16 cellular contexts compared by ENCODE assay signal in the genomic region with DNA sequence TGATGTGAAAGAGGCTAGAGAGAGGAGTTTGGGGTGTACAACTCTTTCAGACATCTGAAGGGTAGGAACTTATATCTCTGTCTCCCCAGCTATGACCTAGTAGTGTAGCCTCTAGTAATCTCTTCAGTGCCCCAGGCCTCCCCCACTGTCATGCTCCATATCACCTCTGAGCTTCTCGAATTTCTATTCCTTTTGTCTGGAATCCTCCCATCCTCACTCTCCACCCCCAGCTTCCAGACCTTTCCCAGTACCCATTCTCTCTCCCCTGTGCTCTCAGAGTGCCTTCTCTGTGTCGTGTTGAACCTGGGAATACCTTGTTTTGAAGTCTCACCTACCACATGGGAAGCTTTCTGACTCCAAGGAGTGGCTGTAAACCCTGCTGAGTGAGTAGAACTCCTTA. TPM values are rescaled to one million over a fixed set of nuclear protein-coding genes. Genes with fewer than 3 reads are reported as not detected.
DNase-seq lines count a peak whose midpoint lies in the region; ATAC-seq and TF ChIP-seq lines count a peak whose summit lies in the region.
"Had no signal": no experiment of that assay in that cellular context is flagged by ENCODE, and none has a peak within 500 bp of the region (broad histone marks: within the 10 kb centered on the region; RNA-seq: fewer than 3 reads in every experiment).

No MANE protein-coding gene starts in this region.

- H3K4me3 Mint-ChIP-seq in GM23338 (no peak overlapping the region; the same call in 2 of the 3 replicates), endothelial cell (ENCODE audit: unreplicated experiment) (no peak overlapping the region)
- H3K4me3 Mint-ChIP-seq: CD8-positive, alpha-beta memory T cell had no signal

- TF ChIP-seq CTCF in GM23338 (conservative IDR thresholded peaks at IDR 0.05; ENCODE audit: low read depth in 2 of 2), result no peak
- no peak for TF ChIP-seq CTCF in osteoblast (IDR thresholded peaks at IDR 0.05; ENCODE audit: extremely low read depth, low read depth, low read length)
- no peak for TF ChIP-seq CTCF in endothelial cell (IDR thresholded peaks at IDR 0.05; ENCODE audit: unreplicated experiment)

- peak overlapping the region; percentile 29 for H3K9ac ChIP-seq in NT2/D1 (ENCODE audit: insufficient read length, low read depth)
- H3K9ac ChIP-seq: BLaER1 had no signal

- H3K79me2 ChIP-seq in GM23338 (replicated peaks; ENCODE audit: insufficient read depth), result peaks cover 46% of the 10 kb centered on the region
- no peaks in the 10 kb centered on the region for H3K79me2 ChIP-seq in osteoblast (ENCODE audit: insufficient read depth, low read length)

- no peak overlapping the region for H3K4me3 ChIP-seq in GM23338
- no peak overlapping the region for H3K4me3 ChIP-seq in NT2/D1 (ENCODE audit: insufficient read length, low read depth)
- no peak overlapping the region for H3K4me3 ChIP-seq in osteoblast (ENCODE audit: insufficient read depth, low read length)
- H3K4me3 ChIP-seq: BLaER1 had no signal

- H4K20me1 ChIP-seq in GM23338 (replicated peaks; ENCODE audit: insufficient read depth) (no peaks in the 10 kb centered on the region; the same call in 1 of the 2 replicates), osteoblast (ENCODE audit: insufficient read depth, low read length) (no peaks in the 10 kb centered on the region)

- H2AFZ ChIP-seq in GM23338 (no peak overlapping the region), osteoblast (ENCODE audit: low read length) (no peak overlapping the region)

- H3K9me3 Mint-ChIP-seq in GM23338 (peaks cover 4% of the 10 kb centered on the region; the same call in 2 of the 3 replicates), endothelial cell (ENCODE audit: unreplicated experiment) (no peaks in the 10 kb centered on the region)
- H3K9me3 Mint-ChIP-seq: CD8-positive, alpha-beta memory T cell; H9; IgD-negative memory B cell had no signal

- H3K9me3 ChIP-seq in NT2/D1 (ENCODE audit: insufficient read depth, low read length) (no peaks in the 10 kb centered on the region), osteoblast (ENCODE audit: low read depth, low read length) (no peaks in the 10 kb centered on the region)
- H3K9me3 ChIP-seq: BLaER1, Caco-2 had no signal

- no peak for ATAC-seq in GM23338

- H3K36me3 Mint-ChIP-seq in GM23338 (ENCODE audit: low read depth) (peaks cover 14% of the 10 kb centered on the region), endothelial cell (ENCODE audit: low read depth, unreplicated experiment) (peaks cover 4% of the 10 kb centered on the region)
- H3K36me3 Mint-ChIP-seq: CD8-positive, alpha-beta memory T cell had no signal

- no peaks in the 10 kb centered on the region for H3K9me2 ChIP-seq in GM23338 (ENCODE audit: insufficient read depth)

- peaks cover 13% of the 10 kb centered on the region; the same call in 1 of the 2 replicates for H3F3A ChIP-seq in GM23338 (replicated peaks; ENCODE audit: low read depth)

- H3K27me3 ChIP-seq in GM23338 (ENCODE audit: insufficient read depth) (no peaks in the 10 kb centered on the region), NT2/D1 (ENCODE audit: insufficient read depth, insufficient read length) (no peaks in the 10 kb centered on the region), osteoblast (ENCODE audit: insufficient read depth, low read length) (peaks cover 17% of the 10 kb centered on the region)

- H3K4me1 ChIP-seq in GM23338 (ENCODE audit: insufficient read depth), result peaks cover 51% of the 10 kb centered on the region
- peaks cover 11% of the 10 kb centered on the region for H3K4me1 ChIP-seq in NT2/D1 (ENCODE audit: insufficient read depth, insufficient read length)
- no peaks in the 10 kb centered on the region for H3K4me1 ChIP-seq in osteoblast (ENCODE audit: insufficient read depth, low read length)
- H3K4me1 ChIP-seq: Caco-2 had no signal

- H3K4me1 Mint-ChIP-seq in GM23338 (peaks cover 46% of the 10 kb centered on the region), endothelial cell (ENCODE audit: unreplicated experiment) (peaks cover 14% of the 10 kb centered on the region)

- H3K4me2 ChIP-seq in GM23338 (peak overlapping the region; percentile 58; the same call in 1 of the 2 replicates), osteoblast (ENCODE audit: insufficient read depth, low read length) (no peak overlapping the region)
- H3K4me2 ChIP-seq: BLaER1 had no signal

- H3K27me3 Mint-ChIP-seq in GM23338 (ENCODE audit: insufficient read depth, low read depth, poor library complexity) (peaks cover 14% of the 10 kb centered on the region), endothelial cell (ENCODE audit: unreplicated experiment) (peaks cover 12% of the 10 kb centered on the region)

- no peak for DNase-seq in GM23338 (ENCODE audit: low spot score)
- no peak for DNase-seq in NT2/D1 (ENCODE audit: low read depth, low spot score)
- DNase-seq in iPS-NIHi7 (ENCODE audit: extremely low spot score), result peak; percentile 11
- peak; percentile 29 for DNase-seq in osteoblast (ENCODE audit: insufficient read length, low spot score, missing footprints)
- DNase-seq in endothelial cell (ENCODE audit: low spot score), result no peak
- no peak for DNase-seq in central memory CD4-positive, alpha-beta T cell
- DNase-seq in NCI-H69 (lab: John Stamatoyannopoulos, UW), result no peak
- DNase-seq: 8988T; AML-193; Caco-2; CD8-positive, alpha-beta memory T cell; GF-D8; H9 had no signal

- H3K36me3 ChIP-seq in GM23338 (ENCODE audit: insufficient read depth) (no peaks in the 10 kb centered on the region; the same call in 1 of the 2 replicates), NT2/D1 (ENCODE audit: insufficient read depth, insufficient read length, low read length) (no peaks in the 10 kb centered on the region), osteoblast (ENCODE audit: insufficient read depth, low read length) (no peaks in the 10 kb centered on the region)
- H3K36me3 ChIP-seq: BLaER1 had no signal

- H3K27ac Mint-ChIP-seq in GM23338 (no peak overlapping the region), endothelial cell (ENCODE audit: unreplicated experiment) (no peak overlapping the region)
- H3K27ac Mint-ChIP-seq: H9, IgD-negative memory B cell had no signal

- H3K27ac ChIP-seq in GM23338 (ENCODE audit: low read depth), result no peak overlapping the region
- H3K27ac ChIP-seq in osteoblast (ENCODE audit: low read depth, low read length), result no peak overlapping the region
- H3K27ac ChIP-seq: BLaER1 had no signal

TF ChIP-seq in GM23338, 12 proteins besides CTCF, POLR2A, EP300 and RAD21 (continues in another document):
- no peak for TF ChIP-seq EZH2 (IDR thresholded peaks at IDR 0.05; ENCODE audit: low read depth, unreplicated experiment)
- TF ChIP-seq, protein P1, sequence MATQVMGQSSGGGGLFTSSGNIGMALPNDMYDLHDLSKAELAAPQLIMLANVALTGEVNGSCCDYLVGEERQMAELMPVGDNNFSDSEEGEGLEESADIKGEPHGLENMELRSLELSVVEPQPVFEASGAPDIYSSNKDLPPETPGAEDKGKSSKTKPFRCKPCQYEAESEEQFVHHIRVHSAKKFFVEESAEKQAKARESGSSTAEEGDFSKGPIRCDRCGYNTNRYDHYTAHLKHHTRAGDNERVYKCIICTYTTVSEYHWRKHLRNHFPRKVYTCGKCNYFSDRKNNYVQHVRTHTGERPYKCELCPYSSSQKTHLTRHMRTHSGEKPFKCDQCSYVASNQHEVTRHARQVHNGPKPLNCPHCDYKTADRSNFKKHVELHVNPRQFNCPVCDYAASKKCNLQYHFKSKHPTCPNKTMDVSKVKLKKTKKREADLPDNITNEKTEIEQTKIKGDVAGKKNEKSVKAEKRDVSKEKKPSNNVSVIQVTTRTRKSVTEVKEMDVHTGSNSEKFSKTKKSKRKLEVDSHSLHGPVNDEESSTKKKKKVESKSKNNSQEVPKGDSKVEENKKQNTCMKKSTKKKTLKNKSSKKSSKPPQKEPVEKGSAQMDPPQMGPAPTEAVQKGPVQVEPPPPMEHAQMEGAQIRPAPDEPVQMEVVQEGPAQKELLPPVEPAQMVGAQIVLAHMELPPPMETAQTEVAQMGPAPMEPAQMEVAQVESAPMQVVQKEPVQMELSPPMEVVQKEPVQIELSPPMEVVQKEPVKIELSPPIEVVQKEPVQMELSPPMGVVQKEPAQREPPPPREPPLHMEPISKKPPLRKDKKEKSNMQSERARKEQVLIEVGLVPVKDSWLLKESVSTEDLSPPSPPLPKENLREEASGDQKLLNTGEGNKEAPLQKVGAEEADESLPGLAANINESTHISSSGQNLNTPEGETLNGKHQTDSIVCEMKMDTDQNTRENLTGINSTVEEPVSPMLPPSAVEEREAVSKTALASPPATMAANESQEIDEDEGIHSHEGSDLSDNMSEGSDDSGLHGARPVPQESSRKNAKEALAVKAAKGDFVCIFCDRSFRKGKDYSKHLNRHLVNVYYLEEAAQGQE (IDR thresholded peaks at IDR 0.05; ENCODE audit: unreplicated experiment), result no peak
- no peak for TF ChIP-seq JUNB (IDR thresholded peaks at IDR 0.05; ENCODE audit: unreplicated experiment)

RNA-seq across cellular contexts. Expression of gene RBPMS2, which starts 3.6 kb away (rescaled TPM):
- 36.9 and 53.3 TPM in 2 replicates for total RNA-seq in GM23338 (2014; rRNA removed; shearing (Covaris generic))
- 171 and 179 TPM in 2 replicates for polyA plus RNA-seq in GM23338 (2016; fragmentation: Nextera tagmentation; extraction: Ambion mirVana)
- total RNA-seq in osteoblast (0.29 TPM in 1 of 2 replicates, not detected in the other), endothelial cell (ENCODE audit: unreplicated experiment) (24.0 TPM)
- total RNA-seq: CD8-positive, alpha-beta memory T cell; HT-29 had no signal
- polyA plus RNA-seq: CD8-positive, alpha-beta memory T cell had no signal

RNA-seq across cellular contexts. Expression of gene PIF1, which starts 46.4 kb away (rescaled TPM):
- total RNA-seq in GM23338 (2014; rRNA removed; shearing (Covaris generic)), result 193 and 200 TPM in 2 replicates
- 106 and 116 TPM in 2 replicates for polyA plus RNA-seq in GM23338 (2016; fragmentation: Nextera tagmentation; extraction: Ambion mirVana)
- 6.2 and 9.4 TPM in 2 replicates for total RNA-seq in osteoblast
- 4.8 TPM for total RNA-seq in endothelial cell (ENCODE audit: unreplicated experiment)

Comparison
In these comparisons a context has a peak if more than half of its experiments do, and no peak if none do; other contexts are left out.
1. DNase-seq: peak in iPS-NIHi7 (single experiment) and osteoblast (single experiment); none in GM23338 (single experiment), NT2/D1 (single experiment), endothelial cell (single experiment), central memory CD4-positive, alpha-beta T cell (single experiment) and NCI-H69 (single experiment).
2. RNA of gene RBPMS2, which starts 3.6 kb away (total RNA-seq): 36.9 to 53.3 TPM in GM23338 and 24.0 TPM in endothelial cell (single experiment); 0.29 TPM in osteoblast; every median in the first group is over 10 times any median in the second.
3. RNA of gene PIF1, which starts 46.4 kb away (total RNA-seq): 193 to 200 TPM in GM23338; 6.2 to 9.4 TPM in osteoblast and 4.8 TPM in endothelial cell (single experiment); every median in the first group is over 10 times any median in the second.